ENCODE assay signal across 1 cellular context in the genomic region with DNA sequence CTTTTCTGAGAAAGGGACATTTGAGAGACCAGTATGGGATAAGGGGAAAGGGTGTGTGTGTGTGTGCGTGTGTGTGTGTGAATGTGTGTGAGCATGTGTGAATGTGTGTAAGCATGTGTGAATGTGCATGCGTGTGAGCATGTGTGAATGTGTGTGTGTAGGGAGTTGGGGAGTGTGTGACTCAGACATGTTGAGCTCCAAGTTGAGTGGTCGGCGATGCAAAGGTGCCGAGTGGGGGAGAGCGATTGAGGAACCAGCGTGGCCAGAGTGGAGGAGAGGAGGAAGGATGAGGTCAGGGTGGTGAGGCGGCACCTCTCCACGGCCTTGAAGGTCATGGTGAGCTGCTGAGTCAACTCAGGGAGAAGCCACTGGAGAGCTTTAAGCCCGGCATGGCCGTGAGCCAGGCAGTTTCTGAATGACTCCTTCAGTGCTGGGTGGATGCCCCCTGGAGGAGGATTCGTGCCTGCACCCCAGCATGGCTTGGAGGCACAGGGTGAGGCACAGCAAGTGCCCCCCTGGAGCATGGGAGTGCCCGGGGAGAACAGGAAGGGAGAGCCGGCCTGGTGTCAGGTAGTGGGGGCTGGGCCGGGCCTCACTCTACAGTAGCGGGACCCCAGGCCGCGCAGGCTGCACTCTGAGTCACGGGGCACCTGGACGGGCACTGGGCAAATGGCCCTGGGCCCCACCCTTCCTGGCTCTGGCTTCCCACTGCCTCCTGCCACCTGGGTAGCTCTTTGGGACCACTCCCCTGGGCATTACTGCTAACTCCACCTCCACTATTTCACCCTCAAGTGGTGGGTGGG.
TF ChIP-seq lines count a peak whose summit lies in the region.

No MANE protein-coding gene starts in this region.

TF ChIP-seq in K562, 482 proteins besides CTCF, POLR2A, EP300 and RAD21 (continued from another document and continues in another):
- TF ChIP-seq CTCFL (IDR thresholded peaks at IDR 0.05; ENCODE audit: borderline replicate concordance, insufficient read depth, low read depth, low read length, poor library complexity, severe bottlenecking): peak; percentile 69
- TF ChIP-seq POLR3G (IDR thresholded peaks at IDR 0.05; ENCODE audit: extremely low read depth, insufficient read length, insufficient replicate concordance): no peak
- TF ChIP-seq ELF1 (tag; IDR thresholded peaks at IDR 0.05): no peak
- TF ChIP-seq RBM22 (IDR thresholded peaks at IDR 0.05; ENCODE audit: low read depth, low read length, poor library complexity, severe bottlenecking): no peak
- TF ChIP-seq NKRF (IDR thresholded peaks at IDR 0.05; ENCODE audit: borderline replicate concordance): peak; percentile 84; the same call in 1 of the 2 replicates
- no peak for TF ChIP-seq PATZ1 (CRISPR knock-in tag; IDR thresholded peaks at IDR 0.05; ENCODE audit: borderline replicate concordance)
- no peak for TF ChIP-seq SMARCB1 (IDR thresholded peaks at IDR 0.05; ENCODE audit: insufficient read length, low read depth)
- TF ChIP-seq KAT2B (IDR thresholded peaks at IDR 0.05; ENCODE audit: low read depth, low read length): no peak
- peak; percentile 32 for TF ChIP-seq TBP (optimal IDR thresholded peaks at IDR 0.05; ENCODE audit: low read depth, low read length)
- TF ChIP-seq, protein P1, sequence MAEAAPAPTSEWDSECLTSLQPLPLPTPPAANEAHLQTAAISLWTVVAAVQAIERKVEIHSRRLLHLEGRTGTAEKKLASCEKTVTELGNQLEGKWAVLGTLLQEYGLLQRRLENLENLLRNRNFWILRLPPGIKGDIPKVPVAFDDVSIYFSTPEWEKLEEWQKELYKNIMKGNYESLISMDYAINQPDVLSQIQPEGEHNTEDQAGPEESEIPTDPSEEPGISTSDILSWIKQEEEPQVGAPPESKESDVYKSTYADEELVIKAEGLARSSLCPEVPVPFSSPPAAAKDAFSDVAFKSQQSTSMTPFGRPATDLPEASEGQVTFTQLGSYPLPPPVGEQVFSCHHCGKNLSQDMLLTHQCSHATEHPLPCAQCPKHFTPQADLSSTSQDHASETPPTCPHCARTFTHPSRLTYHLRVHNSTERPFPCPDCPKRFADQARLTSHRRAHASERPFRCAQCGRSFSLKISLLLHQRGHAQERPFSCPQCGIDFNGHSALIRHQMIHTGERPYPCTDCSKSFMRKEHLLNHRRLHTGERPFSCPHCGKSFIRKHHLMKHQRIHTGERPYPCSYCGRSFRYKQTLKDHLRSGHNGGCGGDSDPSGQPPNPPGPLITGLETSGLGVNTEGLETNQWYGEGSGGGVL (CRISPR knock-in tag; IDR thresholded peaks at IDR 0.05): no peak
- TF ChIP-seq BHLHE40 (IDR thresholded peaks at IDR 0.05; ENCODE audit: low read length): peak; percentile 56; the same call in 1 of the 2 replicates
- TF ChIP-seq, protein P2, sequence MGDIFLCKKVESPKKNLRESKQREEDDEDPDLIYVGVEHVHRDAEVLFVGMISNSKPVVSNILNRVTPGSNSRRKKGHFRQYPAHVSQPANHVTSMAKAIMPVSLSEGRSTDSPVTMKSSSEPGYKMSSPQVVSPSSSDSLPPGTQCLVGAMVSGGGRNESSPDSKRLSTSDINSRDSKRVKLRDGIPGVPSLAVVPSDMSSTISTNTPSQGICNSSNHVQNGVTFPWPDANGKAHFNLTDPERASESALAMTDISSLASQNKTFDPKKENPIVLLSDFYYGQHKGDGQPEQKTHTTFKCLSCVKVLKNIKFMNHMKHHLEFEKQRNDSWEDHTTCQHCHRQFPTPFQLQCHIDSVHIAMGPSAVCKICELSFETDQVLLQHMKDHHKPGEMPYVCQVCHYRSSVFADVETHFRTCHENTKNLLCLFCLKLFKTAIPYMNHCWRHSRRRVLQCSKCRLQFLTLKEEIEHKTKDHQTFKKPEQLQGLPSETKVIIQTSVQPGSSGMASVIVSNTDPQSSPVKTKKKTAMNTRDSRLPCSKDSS (IDR thresholded peaks at IDR 0.05; ENCODE audit: low read depth, partially characterized antibody): no peak
- TF ChIP-seq, protein P3, sequence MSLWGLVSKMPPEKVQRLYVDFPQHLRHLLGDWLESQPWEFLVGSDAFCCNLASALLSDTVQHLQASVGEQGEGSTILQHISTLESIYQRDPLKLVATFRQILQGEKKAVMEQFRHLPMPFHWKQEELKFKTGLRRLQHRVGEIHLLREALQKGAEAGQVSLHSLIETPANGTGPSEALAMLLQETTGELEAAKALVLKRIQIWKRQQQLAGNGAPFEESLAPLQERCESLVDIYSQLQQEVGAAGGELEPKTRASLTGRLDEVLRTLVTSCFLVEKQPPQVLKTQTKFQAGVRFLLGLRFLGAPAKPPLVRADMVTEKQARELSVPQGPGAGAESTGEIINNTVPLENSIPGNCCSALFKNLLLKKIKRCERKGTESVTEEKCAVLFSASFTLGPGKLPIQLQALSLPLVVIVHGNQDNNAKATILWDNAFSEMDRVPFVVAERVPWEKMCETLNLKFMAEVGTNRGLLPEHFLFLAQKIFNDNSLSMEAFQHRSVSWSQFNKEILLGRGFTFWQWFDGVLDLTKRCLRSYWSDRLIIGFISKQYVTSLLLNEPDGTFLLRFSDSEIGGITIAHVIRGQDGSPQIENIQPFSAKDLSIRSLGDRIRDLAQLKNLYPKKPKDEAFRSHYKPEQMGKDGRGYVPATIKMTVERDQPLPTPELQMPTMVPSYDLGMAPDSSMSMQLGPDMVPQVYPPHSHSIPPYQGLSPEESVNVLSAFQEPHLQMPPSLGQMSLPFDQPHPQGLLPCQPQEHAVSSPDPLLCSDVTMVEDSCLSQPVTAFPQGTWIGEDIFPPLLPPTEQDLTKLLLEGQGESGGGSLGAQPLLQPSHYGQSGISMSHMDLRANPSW (CRISPR knock-in tag; IDR thresholded peaks at IDR 0.05): no peak
- no peak for TF ChIP-seq STAT5A (IDR thresholded peaks at IDR 0.05; ENCODE audit: borderline replicate concordance, low read length)
- TF ChIP-seq AFF4 (CRISPR knock-in tag; IDR thresholded peaks at IDR 0.05): no peak
- TF ChIP-seq COPS2 (conservative IDR thresholded peaks at IDR 0.05): no peak
- no peak for TF ChIP-seq HNRNPH1 (optimal IDR thresholded peaks at IDR 0.05; ENCODE audit: low read depth, low read length)
- peak in 1 of 2 experiments; percentile 72; a peak in 2 of 4 replicates for TF ChIP-seq ZNF639 (CRISPR knock-in tag; conservative IDR thresholded peaks at IDR 0.05 in 1 of 2, IDR thresholded peaks at IDR 0.05 in 1 of 2)
- peak; percentile 19 for TF ChIP-seq NUFIP1 (IDR thresholded peaks at IDR 0.05; ENCODE audit: partially characterized antibody)
- peak; percentile 77 for TF ChIP-seq CTBP1 (IDR thresholded peaks at IDR 0.05; ENCODE audit: borderline replicate concordance)
- TF ChIP-seq ERF (CRISPR knock-in tag; IDR thresholded peaks at IDR 0.05): 0 out of 2 replicates have a peak, but pooled peaks have one; percentile 32
- peak; percentile 74 for TF ChIP-seq ZFX (CRISPR knock-in tag; IDR thresholded peaks at IDR 0.05)
- peak; percentile 17 for TF ChIP-seq GATAD2A (IDR thresholded peaks at IDR 0.05)
- TF ChIP-seq MITF (IDR thresholded peaks at IDR 0.05): no peak
- peak; percentile 33 for TF ChIP-seq PKNOX1 (IDR thresholded peaks at IDR 0.05)
- TF ChIP-seq ZZZ3 (IDR thresholded peaks at IDR 0.05): no peak
